Comparison of ENCODE assay signal across 10 cellular contexts in the genomic region with DNA sequence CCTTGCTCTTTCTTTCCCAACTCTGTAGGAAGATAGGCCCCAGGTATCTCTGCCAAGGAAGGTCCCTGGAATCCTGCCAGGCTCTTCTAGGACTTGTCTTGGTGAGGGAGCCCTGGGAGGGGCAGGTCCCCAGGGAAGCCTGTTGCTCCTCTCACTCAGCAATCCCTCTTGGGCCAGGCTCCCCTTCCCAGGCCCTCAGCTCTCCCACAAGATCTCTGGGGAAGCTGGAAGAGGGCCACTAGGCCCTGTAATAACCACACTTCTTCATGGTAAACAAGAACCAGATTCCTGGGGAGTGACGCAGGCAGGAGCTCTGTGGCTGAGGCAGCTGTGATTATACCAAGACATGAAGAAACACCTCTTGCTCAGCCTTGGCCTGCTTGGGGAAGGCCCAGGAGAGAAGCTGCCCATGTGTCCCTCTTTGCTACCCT. TPM values are rescaled to one million over a fixed set of nuclear protein-coding genes. Genes with fewer than 3 reads are reported as not detected.
DNase-seq lines count a peak whose midpoint lies in the region; ATAC-seq and TF ChIP-seq lines count a peak whose summit lies in the region.
"Had no signal": no experiment of that assay in that cellular context is flagged by ENCODE, and none has a peak within 500 bp of the region (broad histone marks: within the 10 kb centered on the region; RNA-seq: fewer than 3 reads in every experiment).

No MANE protein-coding gene starts in this region.

- 29% methylated on average over 1 of the region's 1 CpG for WGBS in esophagus muscularis mucosa

- no peak overlapping the region for H3K27ac Mint-ChIP-seq in activated CD4-positive, alpha-beta memory T cell treated with anti-CD3 and anti-CD28 coated beads for 36 hours

- no peak for TF ChIP-seq EP300 in esophagus muscularis mucosa (IDR thresholded peaks at IDR 0.05)

- H3K36me3 Mint-ChIP-seq in activated CD4-positive, alpha-beta memory T cell treated with anti-CD3 and anti-CD28 coated beads for 36 hours: no peaks in the 10 kb centered on the region

- H3K4me3 Mint-ChIP-seq in activated CD4-positive, alpha-beta memory T cell treated with anti-CD3 and anti-CD28 coated beads for 36 hours: no peak overlapping the region

- no peak for TF ChIP-seq CTCF in esophagus muscularis mucosa (IDR thresholded peaks at IDR 0.05)

- TF ChIP-seq POLR2A in esophagus muscularis mucosa (IDR thresholded peaks at IDR 0.05; ENCODE audit: low read depth): no peak

- CTCF ChIA-PET in activated CD4-positive, alpha-beta memory T cell treated with anti-CD3 and anti-CD28 coated beads for 36 hours (lab: Charles Lee): interaction anchor here (0.6 to 2.9 kb wide), 5 partner anchors 11 to 261 kb away, joined by 3 to 39 read pairs (median 3); no protein-coding TSS in a partner anchor

- peaks cover 41 to 44% (median 42%) of the 10 kb centered on the region in 4 donors for H3K4me1 ChIP-seq in esophagus muscularis mucosa

- H3K9me3 Mint-ChIP-seq in activated CD4-positive, alpha-beta memory T cell treated with anti-CD3 and anti-CD28 coated beads for 36 hours: no peaks in the 10 kb centered on the region

- H3K4me1 Mint-ChIP-seq in activated CD4-positive, alpha-beta memory T cell treated with anti-CD3 and anti-CD28 coated beads for 36 hours (ENCODE audit: low read depth): peaks cover 11% of the 10 kb centered on the region

- H3K4me3 ChIP-seq in esophagus muscularis mucosa: no peak overlapping the region

- peak overlapping the region; percentile 72 to 82 (median 80) for H3K27ac ChIP-seq in esophagus muscularis mucosa (replicated peaks in 1 of 4)
- H3K27ac ChIP-seq: neutrophil had no signal

- POLR2A ChIA-PET in activated CD4-positive, alpha-beta memory T cell treated with anti-CD3 and anti-CD28 coated beads for 36 hours (lab: Charles Lee): no interaction called here

- peak; percentile 91 for DNase-seq in AG08396 (ENCODE audit: low spot score)
- peak; percentile 18 for DNase-seq in NCI-H2171 (lab: John Stamatoyannopoulos, UW)
- no peak for DNase-seq in esophagus muscularis mucosa (ENCODE audit: extremely low spot score)
- DNase-seq in non-pigmented ciliary epithelial cell (ENCODE audit: low read depth): peak; percentile 98
- no peak for DNase-seq in NCI-H2081 treated with DMSO at 0.1 percent for 48 hours (lab: John Stamatoyannopoulos, UW)
- no peak for DNase-seq in activated CD4-positive, alpha-beta memory T cell treated with anti-CD3 and anti-CD28 coated beads for 36 hours
- DNase-seq in activated CD4-positive, alpha-beta T cell treated with anti-CD3 and anti-CD28 coated beads, Interleukin-2, amount 50 U/mL, for 1 hour: no peak
- DNase-seq: activated gamma-delta T cell treated with Interleukin-2 at 50 U/mL for 16 hours had no signal

- H3K27me3 Mint-ChIP-seq in activated CD4-positive, alpha-beta memory T cell treated with anti-CD3 and anti-CD28 coated beads for 36 hours: no peaks in the 10 kb centered on the region

- intact Hi-C loops in esophagus muscularis mucosa (cut with DNase I): no loop called here
- intact Hi-C loops in activated CD4-positive, alpha-beta memory T cell treated with anti-CD3 and anti-CD28 coated beads for 36 hours (cut with micrococcal nuclease): no loop called here

- no peaks in the 10 kb centered on the region for H3K36me3 ChIP-seq in esophagus muscularis mucosa
- H3K36me3 ChIP-seq: neutrophil had no signal

- no peak for ATAC-seq in GM19455 (IDR thresholded peaks at IDR 0.05; ENCODE audit: unreplicated experiment)

- H3K9me3 ChIP-seq in esophagus muscularis mucosa: no peaks in the 10 kb centered on the region
- H3K9me3 ChIP-seq: neutrophil had no signal

- no peaks in the 10 kb centered on the region for H3K27me3 ChIP-seq in esophagus muscularis mucosa
- H3K27me3 ChIP-seq: neutrophil had no signal

RNA-seq across cellular contexts. Expression of gene MAPKAPK2, which starts 9.9 kb away (rescaled TPM):
- total RNA-seq in esophagus muscularis mucosa: 10 to 100 TPM; 37.8 to 70.1 (median 61.7) TPM
- 10 to 100 TPM; 96.9 to 97.4 TPM for total RNA-seq in activated CD4-positive, alpha-beta memory T cell treated with anti-CD3 and anti-CD28 coated beads for 36 hours

RNA-seq across cellular contexts. Expression of gene DYRK3, which starts 39.4 kb away (rescaled TPM):
- total RNA-seq in esophagus muscularis mucosa: 10 to 100 TPM in 2 of 4 donors, 1 to 10 TPM in 2; 5.6 to 14.7 (median 9.0) TPM
- total RNA-seq in activated CD4-positive, alpha-beta memory T cell treated with anti-CD3 and anti-CD28 coated beads for 36 hours: 10 to 100 TPM; 10.1 to 11.4 TPM

Comparison
In these comparisons a context has a peak if more than half of its experiments do, and no peak if none do; other contexts are left out.
1. DNase-seq: peak in AG08396 (single experiment), NCI-H2171 (single experiment) and non-pigmented ciliary epithelial cell (single experiment); none in esophagus muscularis mucosa (single experiment), NCI-H2081 treated with DMSO at 0.1 percent for 48 hours (single experiment), activated CD4-positive, alpha-beta memory T cell treated with anti-CD3 and anti-CD28 coated beads for 36 hours (single experiment) and activated CD4-positive, alpha-beta T cell treated with anti-CD3 and anti-CD28 coated beads, Interleukin-2, amount 50 U/mL, for 1 hour (single experiment).